Comparison of ENCODE assay signal across 13 cellular contexts in the genomic region with DNA sequence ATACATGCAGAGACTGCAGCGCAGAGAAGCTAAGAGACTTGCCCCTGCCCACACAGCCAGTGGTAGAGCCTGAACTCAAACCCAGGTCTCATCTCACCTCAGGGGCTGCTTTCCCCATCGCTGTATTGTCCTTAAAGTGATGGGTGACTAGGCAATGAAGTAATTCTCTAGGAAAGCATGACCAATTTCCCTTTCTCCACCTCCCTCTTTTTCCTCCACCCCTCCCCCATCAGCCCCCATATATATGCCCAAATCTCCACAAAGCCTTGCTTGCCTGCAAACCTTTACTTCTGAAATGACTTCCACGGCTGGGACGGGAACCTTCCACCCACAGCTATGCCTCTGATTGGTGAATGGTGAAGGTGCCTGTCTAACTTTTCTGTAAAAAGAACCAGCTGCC. TPM values are rescaled to one million over a fixed set of nuclear protein-coding genes. Genes with fewer than 3 reads are reported as not detected.
DNase-seq lines count a peak whose midpoint lies in the region; ATAC-seq and TF ChIP-seq lines count a peak whose summit lies in the region.
"Had no signal": no experiment of that assay in that cellular context is flagged by ENCODE, and none has a peak within 500 bp of the region (broad histone marks: within the 10 kb centered on the region; RNA-seq: fewer than 3 reads in every experiment).

Gene IL24, plus strand, starts transcription at position 269 of the 400 bp plus-strand sequence. CDS start 390 bp downstream, outside the sequence.

- POLR2A ChIA-PET in activated CD8-positive, alpha-beta T cell treated with anti-CD3 and anti-CD28 coated beads for 36 hours (lab: Charles Lee): interaction anchor here (1.2 to 3.3 kb wide), 7 partner anchors 9 to 79 kb away, joined by 3 to 21 read pairs (median 4); no protein-coding TSS in a partner anchor
- POLR2A ChIA-PET in activated CD8-positive, alpha-beta T cell treated with anti-CD3 and anti-CD28 coated beads, Interleukin-2, amount 10 ng/mL, durations not matched to agents 7 days and 5 days (lab: Charles Lee): no interaction called here

- no peaks in the 10 kb centered on the region for H3K27me3 Mint-ChIP-seq in activated CD8-positive, alpha-beta T cell treated with anti-CD3 and anti-CD28 coated beads for 36 hours
- peaks cover 2% of the 10 kb centered on the region for H3K27me3 Mint-ChIP-seq in activated CD8-positive, alpha-beta T cell treated with anti-CD3 and anti-CD28 coated beads, Interleukin-2, amount 10 ng/mL, durations not matched to agents 7 days and 5 days (ENCODE audit: low read depth)
- H3K27me3 Mint-ChIP-seq in activated T-cell treated with anti-CD3 and anti-CD28 coated beads, Interleukin-2, amount 50 U/mL, for 24 hours: no peaks in the 10 kb centered on the region
- H3K27me3 Mint-ChIP-seq in nephron progenitor cell (ENCODE audit: low read depth, poor library complexity): peaks cover 18% of the 10 kb centered on the region

- TF ChIP-seq CTCF in activated CD8-positive, alpha-beta T cell treated with anti-CD3 and anti-CD28 coated beads for 36 hours (IDR thresholded peaks at IDR 0.05): no peak
- no peak for TF ChIP-seq CTCF in nephron progenitor cell (IDR thresholded peaks at IDR 0.05)

- H3K9me3 Mint-ChIP-seq in activated CD8-positive, alpha-beta T cell treated with anti-CD3 and anti-CD28 coated beads for 36 hours: no peaks in the 10 kb centered on the region
- no peaks in the 10 kb centered on the region for H3K9me3 Mint-ChIP-seq in activated CD8-positive, alpha-beta T cell treated with anti-CD3 and anti-CD28 coated beads, Interleukin-2, amount 10 ng/mL, durations not matched to agents 7 days and 5 days (ENCODE audit: insufficient read depth)
- no peaks in the 10 kb centered on the region for H3K9me3 Mint-ChIP-seq in activated T-cell treated with anti-CD3 and anti-CD28 coated beads, Interleukin-2, amount 50 U/mL, for 24 hours
- no peaks in the 10 kb centered on the region for H3K9me3 Mint-ChIP-seq in nephron progenitor cell

- peak; percentile 84 for ATAC-seq in activated CD8-positive, alpha-beta T cell treated with anti-CD3 and anti-CD28 coated beads for 36 hours
- ATAC-seq in activated CD8-positive, alpha-beta T cell treated with anti-CD3 and anti-CD28 coated beads, Interleukin-2, amount 10 ng/mL, durations not matched to agents 7 days and 5 days: no peak
- ATAC-seq in HG02610 (IDR thresholded peaks at IDR 0.05; ENCODE audit: unreplicated experiment): no peak

- intact Hi-C loops in activated CD8-positive, alpha-beta T cell treated with anti-CD3 and anti-CD28 coated beads for 36 hours (cut with micrococcal nuclease): no loop called here

- CTCF ChIA-PET in activated CD8-positive, alpha-beta T cell treated with anti-CD3 and anti-CD28 coated beads for 36 hours (lab: Charles Lee): interaction anchor here (0.7 to 4.2 kb wide), 10 partner anchors 8 to 171 kb away, joined by 3 to 31 read pairs (median 3); partner anchors contain the start of gene IL20
- CTCF ChIA-PET in activated CD8-positive, alpha-beta T cell treated with anti-CD3 and anti-CD28 coated beads, Interleukin-2, amount 10 ng/mL, durations not matched to agents 7 days and 5 days (lab: Charles Lee): interaction anchor here (0.9 to 2.3 kb wide), 10 partner anchors 9 to 262 kb away, joined by 3 to 11 read pairs (median 6); partner anchors contain the start of genes DYRK3 and IL20

- no peak within 1 kb of the TSS for H3K4me3 ChIP-seq in H7 (ENCODE audit: insufficient read depth, low read depth, low read length)
- H3K4me3 ChIP-seq: esophagus squamous epithelium had no signal

- H3K27ac Mint-ChIP-seq in activated CD8-positive, alpha-beta T cell treated with anti-CD3 and anti-CD28 coated beads for 36 hours: peak within 1 kb of the TSS; percentile 72
- H3K27ac Mint-ChIP-seq in activated CD8-positive, alpha-beta T cell treated with anti-CD3 and anti-CD28 coated beads, Interleukin-2, amount 10 ng/mL, durations not matched to agents 7 days and 5 days: no peak within 1 kb of the TSS
- H3K27ac Mint-ChIP-seq in activated T-cell treated with anti-CD3 and anti-CD28 coated beads, Interleukin-2, amount 50 U/mL, for 24 hours: peak within 1 kb of the TSS; percentile 92
- no peak within 1 kb of the TSS for H3K27ac Mint-ChIP-seq in nephron progenitor cell

- peaks cover 73% of the 10 kb centered on the region for H3K4me1 Mint-ChIP-seq in activated CD8-positive, alpha-beta T cell treated with anti-CD3 and anti-CD28 coated beads for 36 hours (ENCODE audit: low read depth)
- peaks cover 5% of the 10 kb centered on the region for H3K4me1 Mint-ChIP-seq in activated CD8-positive, alpha-beta T cell treated with anti-CD3 and anti-CD28 coated beads, Interleukin-2, amount 10 ng/mL, durations not matched to agents 7 days and 5 days (ENCODE audit: low read depth)
- H3K4me1 Mint-ChIP-seq in activated T-cell treated with anti-CD3 and anti-CD28 coated beads, Interleukin-2, amount 50 U/mL, for 24 hours (ENCODE audit: low read depth): peaks cover 87% of the 10 kb centered on the region
- peaks cover 58% of the 10 kb centered on the region for H3K4me1 Mint-ChIP-seq in nephron progenitor cell

- peak; percentile 74 for DNase-seq in activated CD8-positive, alpha-beta T cell treated with anti-CD3 and anti-CD28 coated beads for 36 hours
- no peak for DNase-seq in activated CD8-positive, alpha-beta T cell treated with anti-CD3 and anti-CD28 coated beads, Interleukin-2, amount 10 ng/mL, durations not matched to agents 7 days and 5 days
- DNase-seq in activated T-cell treated with anti-CD3 and anti-CD28 coated beads, Interleukin-2, amount 50 U/mL, for 24 hours: peak; percentile 68
- DNase-seq in islet precursor cell: peak; percentile 38
- peak; percentile 43 to 63 for DNase-seq in stimulated activated CD8-positive, alpha-beta memory T cell treated with anti-CD3 and anti-CD28 coated beads, Interleukin-15, amount 100 ng/mL, for 48 hours (ENCODE audit: low read depth in 2 of 2)
- DNase-seq in H7: no peak
- DNase-seq in nephron progenitor cell: no peak
- DNase-seq: DND-41, esophagus squamous epithelium, midbrain, NCI-H2107 had no signal

- peak within 1 kb of the TSS; percentile 49 for H3K4me3 Mint-ChIP-seq in activated CD8-positive, alpha-beta T cell treated with anti-CD3 and anti-CD28 coated beads for 36 hours
- H3K4me3 Mint-ChIP-seq in activated CD8-positive, alpha-beta T cell treated with anti-CD3 and anti-CD28 coated beads, Interleukin-2, amount 10 ng/mL, durations not matched to agents 7 days and 5 days: no peak within 1 kb of the TSS
- peak within 1 kb of the TSS; percentile 73 for H3K4me3 Mint-ChIP-seq in activated T-cell treated with anti-CD3 and anti-CD28 coated beads, Interleukin-2, amount 50 U/mL, for 24 hours
- H3K4me3 Mint-ChIP-seq in nephron progenitor cell: no peak within 1 kb of the TSS

- H3K36me3 Mint-ChIP-seq in activated CD8-positive, alpha-beta T cell treated with anti-CD3 and anti-CD28 coated beads for 36 hours (ENCODE audit: low read depth): no peaks in the 10 kb centered on the region
- H3K36me3 Mint-ChIP-seq in activated CD8-positive, alpha-beta T cell treated with anti-CD3 and anti-CD28 coated beads, Interleukin-2, amount 10 ng/mL, durations not matched to agents 7 days and 5 days (ENCODE audit: low read depth): no peaks in the 10 kb centered on the region
- peaks cover 24% of the 10 kb centered on the region for H3K36me3 Mint-ChIP-seq in activated T-cell treated with anti-CD3 and anti-CD28 coated beads, Interleukin-2, amount 50 U/mL, for 24 hours (ENCODE audit: low read depth)
- no peaks in the 10 kb centered on the region for H3K36me3 Mint-ChIP-seq in nephron progenitor cell (ENCODE audit: low read depth)

- no peaks in the 10 kb centered on the region for H3K27me3 ChIP-seq in H7 (ENCODE audit: control insufficient read depth, insufficient read depth, low read length)

- H3K36me3 ChIP-seq in H7 (replicated peaks; ENCODE audit: control insufficient read depth, insufficient read depth, low read length): no peaks in the 10 kb centered on the region
- H3K36me3 ChIP-seq: esophagus squamous epithelium had no signal

RNA-seq across cellular contexts. Expression of gene IL24, which starts in this region (rescaled TPM):
- total RNA-seq in activated CD8-positive, alpha-beta T cell treated with anti-CD3 and anti-CD28 coated beads for 36 hours: under 1 TPM; 0.54 to 0.81 TPM
- total RNA-seq in activated CD8-positive, alpha-beta T cell treated with anti-CD3 and anti-CD28 coated beads, Interleukin-2, amount 10 ng/mL, durations not matched to agents 7 days and 5 days: not detected
- total RNA-seq in H7 (2014; rRNA removed; shearing (Covaris generic)): not detected in 2 replicates
- total RNA-seq: esophagus squamous epithelium, pulmonary artery endothelial cell had no signal

Comparison
In these comparisons a context has a peak if more than half of its experiments do, and no peak if none do; other contexts are left out.
1. H3K27ac Mint-ChIP-seq: peak in activated CD8-positive, alpha-beta T cell treated with anti-CD3 and anti-CD28 coated beads for 36 hours (single experiment) and activated T-cell treated with anti-CD3 and anti-CD28 coated beads, Interleukin-2, amount 50 U/mL, for 24 hours (single experiment); none in activated CD8-positive, alpha-beta T cell treated with anti-CD3 and anti-CD28 coated beads, Interleukin-2, amount 10 ng/mL, durations not matched to agents 7 days and 5 days (single experiment) and nephron progenitor cell (single experiment).
2. H3K4me3 Mint-ChIP-seq: peak in activated CD8-positive, alpha-beta T cell treated with anti-CD3 and anti-CD28 coated beads for 36 hours (single experiment) and activated T-cell treated with anti-CD3 and anti-CD28 coated beads, Interleukin-2, amount 50 U/mL, for 24 hours (single experiment); none in activated CD8-positive, alpha-beta T cell treated with anti-CD3 and anti-CD28 coated beads, Interleukin-2, amount 10 ng/mL, durations not matched to agents 7 days and 5 days (single experiment) and nephron progenitor cell (single experiment).
3. Peak in DNase-seq and ATAC-seq in activated CD8-positive, alpha-beta T cell treated with anti-CD3 and anti-CD28 coated beads for 36 hours; RNA of the gene not detected or under 1 TPM.
4. DNase-seq: peak in activated T-cell treated with anti-CD3 and anti-CD28 coated beads, Interleukin-2, amount 50 U/mL, for 24 hours (single experiment), islet precursor cell (single experiment) and stimulated activated CD8-positive, alpha-beta memory T cell treated with anti-CD3 and anti-CD28 coated beads, Interleukin-15, amount 100 ng/mL, for 48 hours (2 of 2); none in activated CD8-positive, alpha-beta T cell treated with anti-CD3 and anti-CD28 coated beads, Interleukin-2, amount 10 ng/mL, durations not matched to agents 7 days and 5 days (single experiment), H7 (single experiment) and nephron progenitor cell (single experiment).